In the genomic region with DNA sequence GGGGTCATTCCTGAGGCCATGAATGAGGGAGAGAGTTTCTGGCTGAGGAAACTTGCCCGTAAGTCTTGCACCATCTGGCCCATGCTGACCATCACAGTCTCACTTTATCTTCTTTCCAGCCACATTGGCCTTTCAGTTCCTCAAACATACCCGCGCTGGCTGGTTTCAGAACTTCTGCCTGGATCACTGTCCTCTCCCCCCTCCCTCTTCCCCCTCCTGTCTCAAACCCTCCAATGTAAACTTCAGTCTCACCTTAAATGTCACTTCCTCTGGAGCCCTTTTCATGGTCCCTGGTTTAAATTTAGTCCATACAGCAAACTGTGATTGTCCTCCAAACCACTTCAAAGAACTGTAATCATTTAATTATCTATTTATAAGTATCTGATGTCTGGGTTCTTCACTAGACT, we compare ENCODE assay signal across 10 cellular contexts.
A peak's percentile ranks its signal among the peaks of the same experiment; 100 is the strongest.
DNase-seq lines count a peak whose midpoint lies in the region; ATAC-seq lines count a peak whose summit lies in the region.
"Had no signal": no experiment of that assay in that cellular context is flagged by ENCODE, and none has a peak within 500 bp of the region (broad histone marks: within the 10 kb centered on the region; RNA-seq: fewer than 3 reads in every experiment).

No MANE protein-coding gene starts in this region.

- peak; percentile 36 for ATAC-seq in GM19043 (IDR thresholded peaks at IDR 0.05; ENCODE audit: low read depth, unreplicated experiment)
- peak; percentile 35 for ATAC-seq in HG02884 (IDR thresholded peaks at IDR 0.05; ENCODE audit: unreplicated experiment)

- DNase-seq in Ammon's horn (ENCODE audit: low spot score) (peak; percentile 75), NOMO-1 (lab: John Stamatoyannopoulos, UW; ENCODE audit: unreplicated experiment in 2 of 2) (peak; percentile 79 to 83), posterior cingulate gyrus (no peak), epidermal melanocyte (ENCODE audit: insufficient read length, low spot score) (no peak), NCI-H2107 treated with DMSO at 0.1 percent for 48 hours (lab: John Stamatoyannopoulos, UW; ENCODE audit: unreplicated experiment) (no peak)
- DNase-seq in NK-92 treated with Interleukin-12 subunit alpha and Interleukin-12 subunit beta, amount 100 ng/mL, for 24 hours (lab: John Stamatoyannopoulos, UW), result no peak
- DNase-seq: NCI-H187; stimulated activated CD4-positive, alpha-beta T cell treated with anti-CD3 and anti-CD28 coated beads, Interleukin-2, amount 100 ng/mL, for 48 hours had no signal

- intact Hi-C loops in posterior cingulate gyrus (cut with DNase I), result no loop called here

Comparison
In these comparisons a context has a peak if more than half of its experiments do, and no peak if none do; other contexts are left out.
1. DNase-seq: peak in Ammon's horn (single experiment) and NOMO-1 (2 of 2); none in posterior cingulate gyrus (0 of 10), NK-92 treated with Interleukin-12 subunit alpha and Interleukin-12 subunit beta, amount 100 ng/mL, for 24 hours (single experiment), epidermal melanocyte (single experiment) and NCI-H2107 treated with DMSO at 0.1 percent for 48 hours (single experiment).